10 cellular contexts compared by ENCODE assay signal in genomic region chr7:96388166-96388565, GRCh38.
A peak's percentile ranks its signal among the peaks of the same experiment; 100 is the strongest.
DNase-seq lines count a peak whose midpoint lies in the region; ATAC-seq and TF ChIP-seq lines count a peak whose summit lies in the region.
"Had no signal": no experiment of that assay in that cellular context is flagged by ENCODE, and none has a peak within 500 bp of the region (broad histone marks: within the 10 kb centered on the region; RNA-seq: fewer than 3 reads in every experiment).

No MANE protein-coding gene starts in this region.

- no peak overlapping the region for H3K4me3 Mint-ChIP-seq in mesothelial cell of epicardium
- H3K4me3 Mint-ChIP-seq: stimulated activated memory B cell treated with anti-CD40 and anti-IgM and Interleukin-4, amounts not matched to agents 10 μg/mL and 1 μg/mL and 100 μg/mL, for 72 hours had no signal

- no peaks in the 10 kb centered on the region for H3K27me3 Mint-ChIP-seq in mesothelial cell of epicardium (ENCODE audit: low read depth)
- H3K27me3 Mint-ChIP-seq: stimulated activated memory B cell treated with anti-CD40 and anti-IgM and Interleukin-4, amounts not matched to agents 10 μg/mL and 1 μg/mL and 100 μg/mL, for 72 hours had no signal

- intact Hi-C loops in esophagus squamous epithelium (cut with DNase I): no loop called here

- peaks cover 10% of the 10 kb centered on the region for H3K4me1 Mint-ChIP-seq in mesothelial cell of epicardium
- H3K4me1 Mint-ChIP-seq: stimulated activated memory B cell treated with anti-CD40 and anti-IgM and Interleukin-4, amounts not matched to agents 10 μg/mL and 1 μg/mL and 100 μg/mL, for 72 hours had no signal

- DNase-seq in AML-193 (lab: John Stamatoyannopoulos, UW) (peak; percentile 40 to 48), NCI-H69 (lab: John Stamatoyannopoulos, UW) (peak; percentile 78), dermis blood vessel endothelial cell (peak; percentile 84), mesothelial cell of epicardium (ENCODE audit: low spot score in 2 of 2, unreplicated experiment in 2 of 2) (no peak), NCI-H345 treated with DMSO at 0.1 percent for 48 hours (lab: John Stamatoyannopoulos, UW; ENCODE audit: unreplicated experiment) (no peak), esophagus squamous epithelium (lab: John Stamatoyannopoulos, UW) (no peak)
- DNase-seq in stimulated activated naive CD4-positive, alpha-beta T cell treated with Interleukin-2 at 50 U/mL for 16 hours (lab: John Stamatoyannopoulos, UW): no peak

- no peak for ATAC-seq in GM21528 (IDR thresholded peaks at IDR 0.05; ENCODE audit: low FRiP score, unreplicated experiment)
- ATAC-seq: stimulated activated memory B cell treated with anti-CD40 and anti-IgM and Interleukin-4, amounts not matched to agents 10 μg/mL and 1 μg/mL and 100 μg/mL, for 72 hours had no signal

- H3K36me3 ChIP-seq in esophagus squamous epithelium: no peaks in the 10 kb centered on the region
- H3K36me3 ChIP-seq: adrenal gland had no signal

- peaks cover under 1% of the 10 kb centered on the region for H3K9me3 Mint-ChIP-seq in mesothelial cell of epicardium
- H3K9me3 Mint-ChIP-seq: stimulated activated memory B cell treated with anti-CD40 and anti-IgM and Interleukin-4, amounts not matched to agents 10 μg/mL and 1 μg/mL and 100 μg/mL, for 72 hours had no signal

- peaks cover 0 to 7% (median 0%) of the 10 kb centered on the region in 3 donors for H3K4me1 ChIP-seq in esophagus squamous epithelium
- H3K4me1 ChIP-seq: adrenal gland had no signal

- H3K9me3 ChIP-seq in esophagus squamous epithelium: no peaks in the 10 kb centered on the region
- H3K9me3 ChIP-seq: adrenal gland had no signal

- H3K27me3 ChIP-seq in esophagus squamous epithelium: no peaks in the 10 kb centered on the region
- H3K27me3 ChIP-seq: adrenal gland had no signal

- peak overlapping the region in 2 of 4 donors; percentile 53 to 57 for H3K27ac ChIP-seq in esophagus squamous epithelium

- peak overlapping the region; percentile 83 for H3K27ac Mint-ChIP-seq in mesothelial cell of epicardium
- H3K27ac Mint-ChIP-seq: stimulated activated memory B cell treated with anti-CD40 and anti-IgM and Interleukin-4, amounts not matched to agents 10 μg/mL and 1 μg/mL and 100 μg/mL, for 72 hours had no signal

- 7 to 9% methylated on average over 2 of the region's 2 CpGs for WGBS in esophagus squamous epithelium, 2 donors

- no peak for TF ChIP-seq POLR2A in esophagus squamous epithelium (IDR thresholded peaks at IDR 0.05)

- no peaks in the 10 kb centered on the region for H3K36me3 Mint-ChIP-seq in mesothelial cell of epicardium
- H3K36me3 Mint-ChIP-seq: stimulated activated memory B cell treated with anti-CD40 and anti-IgM and Interleukin-4, amounts not matched to agents 10 μg/mL and 1 μg/mL and 100 μg/mL, for 72 hours had no signal

- TF ChIP-seq CTCF in mesothelial cell of epicardium (IDR thresholded peaks at IDR 0.05; ENCODE audit: unreplicated experiment) (no peak), esophagus squamous epithelium (IDR thresholded peaks at IDR 0.05) (no peak)

- no peak overlapping the region for H3K4me3 ChIP-seq in esophagus squamous epithelium
- H3K4me3 ChIP-seq: adrenal gland had no signal

Comparison
In these comparisons a context has a peak if more than half of its experiments do, and no peak if none do; other contexts are left out.
1. DNase-seq: peak in AML-193 (2 of 2), NCI-H69 (single experiment) and dermis blood vessel endothelial cell (single experiment); none in mesothelial cell of epicardium (0 of 2), stimulated activated naive CD4-positive, alpha-beta T cell treated with Interleukin-2 at 50 U/mL for 16 hours (single experiment), NCI-H345 treated with DMSO at 0.1 percent for 48 hours (single experiment) and esophagus squamous epithelium (single experiment).